2 cellular contexts compared by ENCODE assay signal in the genomic region with DNA sequence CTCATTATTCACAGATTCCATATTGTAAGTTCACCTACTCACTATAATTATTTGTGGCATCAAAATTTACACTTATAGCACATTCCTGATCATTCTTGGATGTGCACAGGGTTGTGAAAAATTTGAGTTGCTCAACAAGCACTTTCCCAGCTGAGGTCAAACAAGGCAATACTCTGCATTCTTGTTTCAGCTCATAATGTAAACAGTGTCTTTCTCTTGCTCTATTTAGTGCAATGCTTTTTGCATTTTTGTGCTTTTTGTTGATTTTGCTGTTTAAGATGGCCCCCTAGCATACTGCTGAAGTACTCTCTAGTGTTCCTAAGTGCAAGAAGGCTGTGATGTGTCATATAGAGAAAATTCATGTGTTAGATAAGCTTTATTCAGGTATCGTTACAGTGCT.
TF ChIP-seq lines count a peak whose summit lies in the region.

No MANE protein-coding gene starts in this region.

TF ChIP-seq in IMR-90, 13 proteins besides CTCF, POLR2A, EP300 and RAD21:
- TF ChIP-seq NFE2L2 (IDR thresholded peaks at IDR 0.05; ENCODE audit: low read depth, low read length) (no peak), CEBPB (IDR thresholded peaks at IDR 0.05; ENCODE audit: low read depth, low read length) (peak; percentile 94)

TF ChIP-seq in HepG2, 621 proteins besides CTCF, POLR2A, EP300 and RAD21:
- TF ChIP-seq CEBPB (IDR thresholded peaks at IDR 0.05; ENCODE audit: borderline replicate concordance, low read depth, low read length) (peak; percentile 73), ZSCAN9 (CRISPR knock-in tag; IDR thresholded peaks at IDR 0.05; ENCODE audit: borderline replicate concordance) (no peak), ZNF333 (CRISPR knock-in tag; IDR thresholded peaks at IDR 0.05; ENCODE audit: borderline replicate concordance) (no peak), BCL6 (CRISPR knock-in tag; IDR thresholded peaks at IDR 0.05) (peak; percentile 52), ZBTB38 (CRISPR knock-in tag; IDR thresholded peaks at IDR 0.05) (no peak), RXRB (CRISPR knock-in tag; IDR thresholded peaks at IDR 0.05; ENCODE audit: borderline replicate concordance) (peak; percentile 59), PPARG (CRISPR knock-in tag; conservative IDR thresholded peaks at IDR 0.05) (no peak), TMF1 (CRISPR knock-in tag; IDR thresholded peaks at IDR 0.05; ENCODE audit: low read depth) (no peak), ZNF441 (CRISPR knock-in tag; IDR thresholded peaks at IDR 0.05; ENCODE audit: borderline replicate concordance) (no peak), NFE2 (CRISPR knock-in tag; IDR thresholded peaks at IDR 0.05) (no peak), AGO1 (IDR thresholded peaks at IDR 0.05; ENCODE audit: low read depth, low read length, poor library complexity, severe bottlenecking) (no peak), ZNF234 (CRISPR knock-in tag; conservative IDR thresholded peaks at IDR 0.05) (no peak), CEBPG (CRISPR knock-in tag; IDR thresholded peaks at IDR 0.05) (peak; percentile 50; the same call in 1 of the 2 replicates), NR1H2 (CRISPR knock-in tag; IDR thresholded peaks at IDR 0.05; ENCODE audit: borderline replicate concordance, low read depth) (no peak), ZNF550 (CRISPR knock-in tag; IDR thresholded peaks at IDR 0.05; ENCODE audit: borderline replicate concordance) (no peak), ZNF589 (CRISPR knock-in tag; conservative IDR thresholded peaks at IDR 0.05) (no peak), FOXA3 (CRISPR knock-in tag; IDR thresholded peaks at IDR 0.05) (peak; percentile 65), ZSCAN22 (CRISPR knock-in tag; IDR thresholded peaks at IDR 0.05) (no peak), TARDBP (CRISPR knock-in tag; IDR thresholded peaks at IDR 0.05) (no peak), TCF7L2 (IDR thresholded peaks at IDR 0.05; ENCODE audit: low read depth, low read length) (no peak), FOXA1 (IDR thresholded peaks at IDR 0.05) (no peak), FOXA1 (CRISPR knock-in tag; IDR thresholded peaks at IDR 0.05) (peak; percentile 47; the same call in 1 of the 2 replicates)
- TF ChIP-seq, protein P1, sequence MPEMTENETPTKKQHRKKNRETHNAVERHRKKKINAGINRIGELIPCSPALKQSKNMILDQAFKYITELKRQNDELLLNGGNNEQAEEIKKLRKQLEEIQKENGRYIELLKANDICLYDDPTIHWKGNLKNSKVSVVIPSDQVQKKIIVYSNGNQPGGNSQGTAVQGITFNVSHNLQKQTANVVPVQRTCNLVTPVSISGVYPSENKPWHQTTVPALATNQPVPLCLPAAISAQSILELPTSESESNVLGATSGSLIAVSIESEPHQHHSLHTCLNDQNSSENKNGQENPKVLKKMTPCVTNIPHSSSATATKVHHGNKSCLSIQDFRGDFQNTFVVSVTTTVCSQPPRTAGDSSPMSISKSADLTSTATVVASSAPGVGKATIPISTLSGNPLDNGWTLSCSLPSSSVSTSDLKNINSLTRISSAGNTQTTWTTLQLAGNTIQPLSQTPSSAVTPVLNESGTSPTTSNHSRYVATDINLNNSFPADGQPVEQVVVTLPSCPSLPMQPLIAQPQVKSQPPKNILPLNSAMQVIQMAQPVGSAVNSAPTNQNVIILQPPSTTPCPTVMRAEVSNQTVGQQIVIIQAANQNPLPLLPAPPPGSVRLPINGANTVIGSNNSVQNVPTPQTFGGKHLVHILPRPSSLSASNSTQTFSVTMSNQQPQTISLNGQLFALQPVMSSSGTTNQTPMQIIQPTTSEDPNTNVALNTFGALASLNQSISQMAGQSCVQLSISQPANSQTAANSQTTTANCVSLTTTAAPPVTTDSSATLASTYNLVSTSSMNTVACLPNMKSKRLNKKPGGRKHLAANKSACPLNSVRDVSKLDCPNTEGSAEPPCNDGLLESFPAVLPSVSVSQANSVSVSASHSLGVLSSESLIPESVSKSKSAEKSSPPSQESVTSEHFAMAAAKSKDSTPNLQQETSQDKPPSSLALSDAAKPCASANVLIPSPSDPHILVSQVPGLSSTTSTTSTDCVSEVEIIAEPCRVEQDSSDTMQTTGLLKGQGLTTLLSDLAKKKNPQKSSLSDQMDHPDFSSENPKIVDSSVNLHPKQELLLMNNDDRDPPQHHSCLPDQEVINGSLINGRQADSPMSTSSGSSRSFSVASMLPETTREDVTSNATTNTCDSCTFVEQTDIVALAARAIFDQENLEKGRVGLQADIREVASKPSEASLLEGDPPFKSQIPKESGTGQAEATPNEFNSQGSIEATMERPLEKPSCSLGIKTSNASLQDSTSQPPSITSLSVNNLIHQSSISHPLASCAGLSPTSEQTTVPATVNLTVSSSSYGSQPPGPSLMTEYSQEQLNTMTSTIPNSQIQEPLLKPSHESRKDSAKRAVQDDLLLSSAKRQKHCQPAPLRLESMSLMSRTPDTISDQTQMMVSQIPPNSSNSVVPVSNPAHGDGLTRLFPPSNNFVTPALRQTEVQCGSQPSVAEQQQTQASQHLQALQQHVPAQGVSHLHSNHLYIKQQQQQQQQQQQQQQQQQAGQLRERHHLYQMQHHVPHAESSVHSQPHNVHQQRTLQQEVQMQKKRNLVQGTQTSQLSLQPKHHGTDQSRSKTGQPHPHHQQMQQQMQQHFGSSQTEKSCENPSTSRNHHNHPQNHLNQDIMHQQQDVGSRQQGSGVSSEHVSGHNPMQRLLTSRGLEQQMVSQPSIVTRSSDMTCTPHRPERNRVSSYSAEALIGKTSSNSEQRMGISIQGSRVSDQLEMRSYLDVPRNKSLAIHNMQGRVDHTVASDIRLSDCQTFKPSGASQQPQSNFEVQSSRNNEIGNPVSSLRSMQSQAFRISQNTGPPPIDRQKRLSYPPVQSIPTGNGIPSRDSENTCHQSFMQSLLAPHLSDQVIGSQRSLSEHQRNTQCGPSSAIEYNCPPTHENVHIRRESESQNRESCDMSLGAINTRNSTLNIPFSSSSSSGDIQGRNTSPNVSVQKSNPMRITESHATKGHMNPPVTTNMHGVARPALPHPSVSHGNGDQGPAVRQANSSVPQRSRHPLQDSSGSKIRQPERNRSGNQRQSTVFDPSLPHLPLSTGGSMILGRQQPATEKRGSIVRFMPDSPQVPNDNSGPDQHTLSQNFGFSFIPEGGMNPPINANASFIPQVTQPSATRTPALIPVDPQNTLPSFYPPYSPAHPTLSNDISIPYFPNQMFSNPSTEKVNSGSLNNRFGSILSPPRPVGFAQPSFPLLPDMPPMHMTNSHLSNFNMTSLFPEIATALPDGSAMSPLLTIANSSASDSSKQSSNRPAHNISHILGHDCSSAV (CRISPR knock-in tag; IDR thresholded peaks at IDR 0.05; ENCODE audit: borderline replicate concordance): no peak
- TF ChIP-seq, protein P2, sequence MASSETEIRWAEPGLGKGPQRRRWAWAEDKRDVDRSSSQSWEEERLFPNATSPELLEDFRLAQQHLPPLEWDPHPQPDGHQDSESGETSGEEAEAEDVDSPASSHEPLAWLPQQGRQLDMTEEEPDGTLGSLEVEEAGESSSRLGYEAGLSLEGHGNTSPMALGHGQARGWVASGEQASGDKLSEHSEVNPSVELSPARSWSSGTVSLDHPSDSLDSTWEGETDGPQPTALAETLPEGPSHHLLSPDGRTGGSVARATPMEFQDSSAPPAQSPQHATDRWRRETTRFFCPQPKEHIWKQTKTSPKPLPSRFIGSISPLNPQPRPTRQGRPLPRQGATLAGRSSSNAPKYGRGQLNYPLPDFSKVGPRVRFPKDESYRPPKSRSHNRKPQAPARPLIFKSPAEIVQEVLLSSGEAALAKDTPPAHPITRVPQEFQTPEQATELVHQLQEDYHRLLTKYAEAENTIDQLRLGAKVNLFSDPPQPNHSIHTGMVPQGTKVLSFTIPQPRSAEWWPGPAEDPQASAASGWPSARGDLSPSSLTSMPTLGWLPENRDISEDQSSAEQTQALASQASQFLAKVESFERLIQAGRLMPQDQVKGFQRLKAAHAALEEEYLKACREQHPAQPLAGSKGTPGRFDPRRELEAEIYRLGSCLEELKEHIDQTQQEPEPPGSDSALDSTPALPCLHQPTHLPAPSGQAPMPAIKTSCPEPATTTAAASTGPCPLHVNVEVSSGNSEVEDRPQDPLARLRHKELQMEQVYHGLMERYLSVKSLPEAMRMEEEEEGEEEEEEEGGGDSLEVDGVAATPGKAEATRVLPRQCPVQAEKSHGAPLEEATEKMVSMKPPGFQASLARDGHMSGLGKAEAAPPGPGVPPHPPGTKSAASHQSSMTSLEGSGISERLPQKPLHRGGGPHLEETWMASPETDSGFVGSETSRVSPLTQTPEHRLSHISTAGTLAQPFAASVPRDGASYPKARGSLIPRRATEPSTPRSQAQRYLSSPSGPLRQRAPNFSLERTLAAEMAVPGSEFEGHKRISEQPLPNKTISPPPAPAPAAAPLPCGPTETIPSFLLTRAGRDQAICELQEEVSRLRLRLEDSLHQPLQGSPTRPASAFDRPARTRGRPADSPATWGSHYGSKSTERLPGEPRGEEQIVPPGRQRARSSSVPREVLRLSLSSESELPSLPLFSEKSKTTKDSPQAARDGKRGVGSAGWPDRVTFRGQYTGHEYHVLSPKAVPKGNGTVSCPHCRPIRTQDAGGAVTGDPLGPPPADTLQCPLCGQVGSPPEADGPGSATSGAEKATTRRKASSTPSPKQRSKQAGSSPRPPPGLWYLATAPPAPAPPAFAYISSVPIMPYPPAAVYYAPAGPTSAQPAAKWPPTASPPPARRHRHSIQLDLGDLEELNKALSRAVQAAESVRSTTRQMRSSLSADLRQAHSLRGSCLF (CRISPR knock-in tag; IDR thresholded peaks at IDR 0.05; ENCODE audit: borderline replicate concordance): no peak
- TF ChIP-seq, protein P3, sequence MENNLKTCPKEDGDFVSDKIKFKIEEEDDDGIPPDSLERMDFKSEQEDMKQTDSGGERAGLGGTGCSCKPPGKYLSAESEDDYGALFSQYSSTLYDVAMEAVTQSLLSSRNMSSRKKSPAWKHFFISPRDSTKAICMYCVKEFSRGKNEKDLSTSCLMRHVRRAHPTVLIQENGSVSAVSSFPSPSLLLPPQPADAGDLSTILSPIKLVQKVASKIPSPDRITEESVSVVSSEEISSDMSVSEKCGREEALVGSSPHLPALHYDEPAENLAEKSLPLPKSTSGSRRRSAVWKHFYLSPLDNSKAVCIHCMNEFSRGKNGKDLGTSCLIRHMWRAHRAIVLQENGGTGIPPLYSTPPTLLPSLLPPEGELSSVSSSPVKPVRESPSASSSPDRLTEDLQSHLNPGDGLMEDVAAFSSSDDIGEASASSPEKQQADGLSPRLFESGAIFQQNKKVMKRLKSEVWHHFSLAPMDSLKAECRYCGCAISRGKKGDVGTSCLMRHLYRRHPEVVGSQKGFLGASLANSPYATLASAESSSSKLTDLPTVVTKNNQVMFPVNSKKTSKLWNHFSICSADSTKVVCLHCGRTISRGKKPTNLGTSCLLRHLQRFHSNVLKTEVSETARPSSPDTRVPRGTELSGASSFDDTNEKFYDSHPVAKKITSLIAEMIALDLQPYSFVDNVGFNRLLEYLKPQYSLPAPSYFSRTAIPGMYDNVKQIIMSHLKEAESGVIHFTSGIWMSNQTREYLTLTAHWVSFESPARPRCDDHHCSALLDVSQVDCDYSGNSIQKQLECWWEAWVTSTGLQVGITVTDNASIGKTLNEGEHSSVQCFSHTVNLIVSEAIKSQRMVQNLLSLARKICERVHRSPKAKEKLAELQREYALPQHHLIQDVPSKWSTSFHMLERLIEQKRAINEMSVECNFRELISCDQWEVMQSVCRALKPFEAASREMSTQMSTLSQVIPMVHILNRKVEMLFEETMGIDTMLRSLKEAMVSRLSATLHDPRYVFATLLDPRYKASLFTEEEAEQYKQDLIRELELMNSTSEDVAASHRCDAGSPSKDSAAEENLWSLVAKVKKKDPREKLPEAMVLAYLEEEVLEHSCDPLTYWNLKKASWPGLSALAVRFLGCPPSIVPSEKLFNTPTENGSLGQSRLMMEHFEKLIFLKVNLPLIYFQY (CRISPR knock-in tag; IDR thresholded peaks at IDR 0.05; ENCODE audit: borderline replicate concordance): no peak
- TF ChIP-seq, protein P4, sequence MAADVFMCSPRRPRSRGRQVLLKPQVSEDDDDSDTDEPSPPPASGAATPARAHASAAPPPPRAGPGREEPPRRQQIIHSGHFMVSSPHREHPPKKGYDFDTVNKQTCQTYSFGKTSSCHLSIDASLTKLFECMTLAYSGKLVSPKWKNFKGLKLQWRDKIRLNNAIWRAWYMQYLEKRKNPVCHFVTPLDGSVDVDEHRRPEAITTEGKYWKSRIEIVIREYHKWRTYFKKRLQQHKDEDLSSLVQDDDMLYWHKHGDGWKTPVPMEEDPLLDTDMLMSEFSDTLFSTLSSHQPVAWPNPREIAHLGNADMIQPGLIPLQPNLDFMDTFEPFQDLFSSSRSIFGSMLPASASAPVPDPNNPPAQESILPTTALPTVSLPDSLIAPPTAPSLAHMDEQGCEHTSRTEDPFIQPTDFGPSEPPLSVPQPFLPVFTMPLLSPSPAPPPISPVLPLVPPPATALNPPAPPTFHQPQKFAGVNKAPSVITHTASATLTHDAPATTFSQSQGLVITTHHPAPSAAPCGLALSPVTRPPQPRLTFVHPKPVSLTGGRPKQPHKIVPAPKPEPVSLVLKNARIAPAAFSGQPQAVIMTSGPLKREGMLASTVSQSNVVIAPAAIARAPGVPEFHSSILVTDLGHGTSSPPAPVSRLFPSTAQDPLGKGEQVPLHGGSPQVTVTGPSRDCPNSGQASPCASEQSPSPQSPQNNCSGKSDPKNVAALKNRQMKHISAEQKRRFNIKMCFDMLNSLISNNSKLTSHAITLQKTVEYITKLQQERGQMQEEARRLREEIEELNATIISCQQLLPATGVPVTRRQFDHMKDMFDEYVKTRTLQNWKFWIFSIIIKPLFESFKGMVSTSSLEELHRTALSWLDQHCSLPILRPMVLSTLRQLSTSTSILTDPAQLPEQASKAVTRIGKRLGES (CRISPR knock-in tag; IDR thresholded peaks at IDR 0.05; ENCODE audit: borderline replicate concordance): no peak
- TF ChIP-seq, protein P5, sequence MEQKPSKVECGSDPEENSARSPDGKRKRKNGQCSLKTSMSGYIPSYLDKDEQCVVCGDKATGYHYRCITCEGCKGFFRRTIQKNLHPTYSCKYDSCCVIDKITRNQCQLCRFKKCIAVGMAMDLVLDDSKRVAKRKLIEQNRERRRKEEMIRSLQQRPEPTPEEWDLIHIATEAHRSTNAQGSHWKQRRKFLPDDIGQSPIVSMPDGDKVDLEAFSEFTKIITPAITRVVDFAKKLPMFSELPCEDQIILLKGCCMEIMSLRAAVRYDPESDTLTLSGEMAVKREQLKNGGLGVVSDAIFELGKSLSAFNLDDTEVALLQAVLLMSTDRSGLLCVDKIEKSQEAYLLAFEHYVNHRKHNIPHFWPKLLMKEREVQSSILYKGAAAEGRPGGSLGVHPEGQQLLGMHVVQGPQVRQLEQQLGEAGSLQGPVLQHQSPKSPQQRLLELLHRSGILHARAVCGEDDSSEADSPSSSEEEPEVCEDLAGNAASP (CRISPR knock-in tag; IDR thresholded peaks at IDR 0.05; ENCODE audit: borderline replicate concordance): peak; percentile 90; the same call in 1 of the 2 replicates
